26 cellular contexts compared by ENCODE assay signal in genomic region chr14:96588410-96589249, GRCh38.
A peak's percentile ranks its signal among the peaks of the same experiment; 100 is the strongest.
DNase-seq lines count a peak whose midpoint lies in the region; ATAC-seq and TF ChIP-seq lines count a peak whose summit lies in the region.
"Had no signal": no experiment of that assay in that cellular context is flagged by ENCODE, and none has a peak within 500 bp of the region (broad histone marks: within the 10 kb centered on the region; RNA-seq: fewer than 3 reads in every experiment).

No MANE protein-coding gene starts in this region.

- no peak for TF ChIP-seq CTCF in sigmoid colon (IDR thresholded peaks at IDR 0.05)

- peak overlapping the region; percentile 15 to 70 (median 47); a peak in 21 of 22 replicates for H3K4me2 ChIP-seq in BLaER1 treated with 17β-estradiol and CSF1 and Interleukin-3, amounts not matched to agents 10 nM and 100 nM

- no peak overlapping the region for H3K4me3 ChIP-seq in BLaER1 treated with 17β-estradiol and CSF1 and Interleukin-3, amounts not matched to agents 10 nM and 100 nM
- no peak overlapping the region for H3K4me3 ChIP-seq in H7 (ENCODE audit: insufficient read depth, low read depth, low read length)
- H3K4me3 ChIP-seq in sigmoid colon = no peak overlapping the region
- H3K4me3 ChIP-seq: body of pancreas, lower lobe of right lung, thyroid gland had no signal

- H3K27ac ChIP-seq in BLaER1 treated with 17β-estradiol and CSF1 and Interleukin-3, amounts not matched to agents 10 nM and 100 nM = no peak overlapping the region
- H3K27ac ChIP-seq in sigmoid colon = no peak overlapping the region
- H3K27ac ChIP-seq: body of pancreas, lower lobe of right lung, neutrophil, thyroid gland, WERI-Rb-1 had no signal

- no peak for TF ChIP-seq EP300 in sigmoid colon (IDR thresholded peaks at IDR 0.05)

- H3K9me3 ChIP-seq in BLaER1 treated with 17β-estradiol and CSF1 and Interleukin-3, amounts not matched to agents 10 nM and 100 nM (replicated peaks in 1 of 11) = no peaks in the 10 kb centered on the region
- H3K9me3 ChIP-seq in sigmoid colon = no peaks in the 10 kb centered on the region
- H3K9me3 ChIP-seq: body of pancreas, lower lobe of right lung, neutrophil, thyroid gland had no signal

- DNase-seq in H7 = peak; percentile 45
- DNase-seq in left kidney (ENCODE audit: low read depth, low spot score) = peak; percentile 43
- peak; percentile 53 for DNase-seq in sigmoid colon
- DNase-seq in activated CD4-positive, alpha-beta T cell treated with anti-CD3 and anti-CD28 coated beads for 1 hour = no peak
- no peak for DNase-seq in NCI-H2196 (lab: John Stamatoyannopoulos, UW; ENCODE audit: unreplicated experiment)
- DNase-seq: activated CD4-positive, alpha-beta T cell treated with anti-CD3 and anti-CD28 coated beads, Interleukin-2, amount 50 U/mL, for 1 hour; activated gamma-delta T cell; GF-D8; GOT3; KBM-7; lower lobe of right lung; MM.1S; NCI-H1417 treated with DMSO at 0.1 percent for 48 hours; NCI-H2107; NCI-H524; PC-3; Right ventricle myocardium superior; stimulated activated CD4-positive, alpha-beta T cell treated with anti-CD3 and anti-CD28 coated beads, Interleukin-12 subunit alpha, Interleukin-12 subunit beta, amount 100 ng/mL, for 4 hours; stimulated activated CD4-positive, alpha-beta T cell treated with anti-CD3 and anti-CD28 coated beads, Interleukin-4, amount 100 ng/mL, for 24 hours; stimulated activated naive CD4-positive, alpha-beta T cell treated with Interleukin-2 at 50 U/mL for 16 hours; thyroid gland; WERI-Rb-1 had no signal

- H3K27me3 ChIP-seq in BLaER1 treated with 17β-estradiol and CSF1 and Interleukin-3, amounts not matched to agents 10 nM and 100 nM = no peaks in the 10 kb centered on the region; a peak in 1 of 22 replicates
- peaks cover 4% of the 10 kb centered on the region; the same call in 1 of the 2 replicates for H3K27me3 ChIP-seq in H7 (ENCODE audit: control insufficient read depth, insufficient read depth, low read length)
- H3K27me3 ChIP-seq in sigmoid colon = peaks cover 9 to 80% (median 28%) of the 10 kb centered on the region in 3 donors
- H3K27me3 ChIP-seq: body of pancreas had no signal

- no peaks in the 10 kb centered on the region for H3K36me3 ChIP-seq in BLaER1 treated with 17β-estradiol and CSF1 and Interleukin-3, amounts not matched to agents 10 nM and 100 nM
- H3K36me3 ChIP-seq in H7 (replicated peaks; ENCODE audit: control insufficient read depth, insufficient read depth, low read length) = no peaks in the 10 kb centered on the region
- no peaks in the 10 kb centered on the region for H3K36me3 ChIP-seq in sigmoid colon
- H3K36me3 ChIP-seq: lower lobe of right lung, neutrophil, thyroid gland, WERI-Rb-1 had no signal

- no peak for TF ChIP-seq POLR2A in sigmoid colon (IDR thresholded peaks at IDR 0.05)

- WGBS in sigmoid colon, 2 donors = 59 to 80% methylated on average over 22 of the region's 22 CpGs

- H4K20me1 ChIP-seq in BLaER1 treated with 17β-estradiol and CSF1 and Interleukin-3, amounts not matched to agents 10 nM and 100 nM = peaks cover 0 to 10% (median 5%) of the 10 kb centered on the region in 11 experiments; a peak in 3 of 22 replicates

- intact Hi-C loops in sigmoid colon (cut with DNase I) = no loop called here

- no peak for ATAC-seq in GM18498 (IDR thresholded peaks at IDR 0.05; ENCODE audit: unreplicated experiment)
- ATAC-seq: body of pancreas, lower lobe of right lung, PC-3 had no signal

- H3K9ac ChIP-seq in BLaER1 treated with 17β-estradiol and CSF1 and Interleukin-3, amounts not matched to agents 10 nM and 100 nM = no peak overlapping the region

- peaks cover 12 to 37% (median 26%) of the 10 kb centered on the region in 10 experiments for H3K4me1 ChIP-seq in BLaER1 treated with 17β-estradiol and CSF1 and Interleukin-3, amounts not matched to agents 10 nM and 100 nM
- peaks cover 0 to 10% (median 7%) of the 10 kb centered on the region in 4 donors for H3K4me1 ChIP-seq in sigmoid colon

Comparison
In these comparisons a context has a peak if more than half of its experiments do, and no peak if none do; other contexts are left out.
1. DNase-seq: peak in H7 (single experiment), left kidney (single experiment) and sigmoid colon (single experiment); none in activated CD4-positive, alpha-beta T cell treated with anti-CD3 and anti-CD28 coated beads for 1 hour (single experiment) and NCI-H2196 (single experiment).